ENCODE assay signal across 12 cellular contexts in the genomic region with DNA sequence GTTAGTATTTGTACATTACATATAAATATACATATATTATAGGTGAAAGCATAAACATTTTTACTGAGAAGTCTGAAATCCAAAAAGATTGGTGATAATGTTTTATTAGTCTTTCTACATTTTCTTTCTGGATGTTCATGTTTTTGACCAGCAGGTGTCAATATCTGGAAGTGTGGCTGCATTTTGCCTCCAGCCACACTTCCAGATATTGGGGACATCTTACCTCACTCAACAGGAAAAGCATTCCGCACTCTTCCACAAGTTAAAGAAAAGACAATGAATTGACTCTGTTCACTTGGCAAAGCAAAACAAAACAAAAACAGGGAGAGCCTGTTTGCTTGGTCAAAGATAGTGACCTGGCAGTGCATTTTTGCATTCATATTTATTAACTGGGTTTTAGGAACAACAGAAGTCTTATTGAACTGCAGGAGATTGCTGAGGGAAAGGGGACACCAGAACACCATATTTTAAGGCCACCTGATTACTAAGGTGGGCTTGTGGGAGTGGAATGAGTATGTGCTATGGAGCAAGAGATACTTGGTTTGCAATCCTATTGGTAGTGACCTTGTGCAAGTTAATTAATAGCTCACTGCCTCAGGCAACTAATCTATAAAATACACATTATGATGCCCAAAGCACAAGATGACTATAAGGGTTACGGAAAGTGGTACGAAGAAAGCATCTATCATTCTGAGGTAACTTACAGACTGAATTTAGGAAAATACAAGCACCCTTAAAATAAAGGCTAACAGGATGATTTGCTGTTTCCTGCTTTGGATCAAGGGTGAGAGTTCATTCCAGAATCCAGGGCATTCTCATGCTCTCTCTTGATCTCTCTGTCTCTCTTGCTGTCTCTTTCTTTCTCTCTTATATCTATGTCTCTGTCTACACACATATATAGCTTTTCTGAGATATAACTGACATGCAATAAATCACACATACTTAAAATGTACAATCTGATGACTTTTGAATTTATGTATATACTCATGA.
DNase-seq lines count a peak whose midpoint lies in the region; ATAC-seq and TF ChIP-seq lines count a peak whose summit lies in the region.
"Had no signal": no experiment of that assay in that cellular context is flagged by ENCODE, and none has a peak within 500 bp of the region (broad histone marks: within the 10 kb centered on the region; RNA-seq: fewer than 3 reads in every experiment).

No MANE protein-coding gene starts in this region.

- no peaks in the 10 kb centered on the region for H3K4me1 ChIP-seq in mucosa of descending colon (ENCODE audit: low read depth)
- H3K4me1 ChIP-seq: suprapubic skin had no signal

- peak overlapping the region; percentile 61 for H3K27ac ChIP-seq in 22Rv1
- H3K27ac ChIP-seq in VCaP: peak overlapping the region; percentile 56
- H3K27ac ChIP-seq in substantia nigra (ENCODE audit: low read depth, low read length, poor library complexity, severe bottlenecking): no peak overlapping the region
- H3K27ac ChIP-seq: suprapubic skin had no signal

- peak; percentile 7 for DNase-seq in glomerular visceral epithelial cell (ENCODE audit: extremely low spot score)
- no peak for DNase-seq in substantia nigra (lab: John Stamatoyannopoulos, UW)
- DNase-seq in MG63: no peak
- DNase-seq in mucosa of descending colon: no peak
- DNase-seq in mucosa of gallbladder (ENCODE audit: low spot score): no peak
- DNase-seq: activated CD4-positive, alpha-beta T cell treated with anti-CD3 and anti-CD28 coated beads, Interleukin-2, amount 50 U/mL, for 48 hours; effector memory CD8-positive, alpha-beta T cell; NCI-H187 treated with DMSO at 0.1 percent for 48 hours had no signal

- intact Hi-C loops in mucosa of descending colon (cut with DNase I, micrococcal nuclease): no loop called here

- peak; percentile 69 for TF ChIP-seq CTCF in 22Rv1 (IDR thresholded peaks at IDR 0.05)
- peak; percentile 26; the same call in 1 of the 2 replicates for TF ChIP-seq CTCF in GM12874 (IDR thresholded peaks at IDR 0.05; ENCODE audit: insufficient read depth, low read depth, low read length)
- peak; percentile 71 for TF ChIP-seq CTCF in VCaP (conservative IDR thresholded peaks at IDR 0.05)
- no peak for TF ChIP-seq CTCF in mucosa of descending colon (IDR thresholded peaks at IDR 0.05)

- no peaks in the 10 kb centered on the region for H3K27me3 ChIP-seq in MG63
- H3K27me3 ChIP-seq: suprapubic skin had no signal

- no peak overlapping the region for H3K4me3 ChIP-seq in MG63
- H3K4me3 ChIP-seq in mucosa of descending colon: no peak overlapping the region
- H3K4me3 ChIP-seq: suprapubic skin had no signal

- H3K36me3 ChIP-seq in MG63: no peaks in the 10 kb centered on the region
- H3K36me3 ChIP-seq in mucosa of descending colon (ENCODE audit: low read depth): no peaks in the 10 kb centered on the region
- H3K36me3 ChIP-seq: suprapubic skin had no signal

- no peak for ATAC-seq in mucosa of descending colon
- ATAC-seq: effector memory CD8-positive, alpha-beta T cell had no signal

- H3K9me3 ChIP-seq in MG63: no peaks in the 10 kb centered on the region
- no peaks in the 10 kb centered on the region for H3K9me3 ChIP-seq in mucosa of descending colon
- H3K9me3 ChIP-seq: suprapubic skin had no signal
